Comparison of ENCODE assay signal across 11 cellular contexts in the genomic region with DNA sequence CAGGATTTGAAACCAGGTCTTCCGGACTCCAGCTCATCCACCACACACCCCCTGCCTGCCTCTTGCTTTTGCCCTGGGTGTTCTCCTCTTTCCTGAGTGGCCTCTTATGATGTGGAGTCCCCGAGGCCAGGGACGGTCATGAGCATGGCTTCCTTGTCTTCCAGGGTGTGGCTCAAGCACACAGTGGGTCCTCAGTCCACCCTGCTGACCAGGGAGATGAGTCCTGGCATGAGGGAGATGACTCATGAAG. TPM values are rescaled to one million over a fixed set of nuclear protein-coding genes. Genes with fewer than 3 reads are reported as not detected.
A peak's percentile ranks its signal among the peaks of the same experiment; 100 is the strongest.
DNase-seq lines count a peak whose midpoint lies in the region; ATAC-seq and TF ChIP-seq lines count a peak whose summit lies in the region.
"Had no signal": no experiment of that assay in that cellular context is flagged by ENCODE, and none has a peak within 500 bp of the region (broad histone marks: within the 10 kb centered on the region; RNA-seq: fewer than 3 reads in every experiment).

No MANE protein-coding gene starts in this region.

- H3K9me3 Mint-ChIP-seq in activated CD8-positive, alpha-beta T cell treated with anti-CD3 and anti-CD28 coated beads, Interleukin-2, amount 10 ng/mL, durations not matched to agents 7 days and 5 days (ENCODE audit: insufficient read depth), result peaks cover 3% of the 10 kb centered on the region
- H3K9me3 Mint-ChIP-seq in naive B cell, result no peaks in the 10 kb centered on the region

- peak overlapping the region; percentile 40 for H3K4me3 Mint-ChIP-seq in activated CD8-positive, alpha-beta T cell treated with anti-CD3 and anti-CD28 coated beads, Interleukin-2, amount 10 ng/mL, durations not matched to agents 7 days and 5 days
- peak overlapping the region in 4 of 8 donors; percentile 5 to 69 (median 52) for H3K4me3 Mint-ChIP-seq in naive B cell

- peak overlapping the region; percentile 98 for H3K27ac ChIP-seq in BLaER1
- peak overlapping the region; percentile 10; the same call in 1 of the 2 replicates for H3K27ac ChIP-seq in HEK293 (ENCODE audit: extremely low read depth, low read depth, low read length)

- peak overlapping the region; percentile 81 for H3K4me2 ChIP-seq in BLaER1

- H3K4me1 ChIP-seq in BLaER1 (peaks cover 93% of the 10 kb centered on the region), HEK293 (ENCODE audit: control insufficient read depth, insufficient read depth, low read length) (peaks cover 21% of the 10 kb centered on the region)

- H3K36me3 Mint-ChIP-seq in activated CD8-positive, alpha-beta T cell treated with anti-CD3 and anti-CD28 coated beads, Interleukin-2, amount 10 ng/mL, durations not matched to agents 7 days and 5 days (ENCODE audit: low read depth), result peaks cover 18% of the 10 kb centered on the region
- H3K36me3 Mint-ChIP-seq in naive B cell, result no peaks in the 10 kb centered on the region

- H3K9me3 ChIP-seq in BLaER1 (no peaks in the 10 kb centered on the region), HEK293 (ENCODE audit: control insufficient read depth, insufficient read depth, low read depth, low read length) (no peaks in the 10 kb centered on the region)
- H3K9me3 ChIP-seq: ascending aorta had no signal

- CTCF ChIA-PET in HEK293 (lab: Yijun Ruan, JAX), result interaction anchor here (0.7 to 1.9 kb wide), 5 partner anchors 10 to 196 kb away, joined by 3 to 7 read pairs (median 6); no protein-coding TSS in a partner anchor
- CTCF ChIA-PET in activated CD8-positive, alpha-beta T cell treated with anti-CD3 and anti-CD28 coated beads, Interleukin-2, amount 10 ng/mL, durations not matched to agents 7 days and 5 days (lab: Charles Lee), result interaction anchor here (0.8 to 7.6 kb wide), 10 partner anchors 9 to 100 kb away, joined by 3 to 73 read pairs (median 5); a partner anchor contains a TSS

- DNase-seq in activated CD8-positive, alpha-beta T cell treated with anti-CD3 and anti-CD28 coated beads, Interleukin-2, amount 10 ng/mL, durations not matched to agents 7 days and 5 days, result no peak
- no peak for DNase-seq in naive B cell
- no peak for DNase-seq in HUDEP-2 (lab: John Stamatoyannopoulos, UW; ENCODE audit: unreplicated experiment in 76 of 76)
- DNase-seq in nucleus accumbens (lab: John Stamatoyannopoulos, UW), result no peak
- DNase-seq: GM23248, NCI-H187 had no signal

- no peak for ATAC-seq in activated CD8-positive, alpha-beta T cell treated with anti-CD3 and anti-CD28 coated beads, Interleukin-2, amount 10 ng/mL, durations not matched to agents 7 days and 5 days
- ATAC-seq in naive B cell (ENCODE audit: low read depth in 2 of 2) (no peak), GM19023 (IDR thresholded peaks at IDR 0.05; ENCODE audit: unreplicated experiment) (no peak), GM21390 (IDR thresholded peaks at IDR 0.05; ENCODE audit: unreplicated experiment) (no peak)

- H3K4me3 ChIP-seq in BLaER1 (no peak overlapping the region; the same call in 1 of the 2 replicates), HEK293 (ENCODE audit: low read depth, low read length) (no peak overlapping the region)
- H3K4me3 ChIP-seq: ascending aorta, GM23248 had no signal

- POLR2A ChIA-PET in HEK293 (lab: Yijun Ruan, JAX), result interaction anchor here (0.6 to 5.5 kb wide), 6 partner anchors 10 to 106 kb away, joined by 3 to 110 read pairs (median 10); a partner anchor contains a TSS
- POLR2A ChIA-PET in activated CD8-positive, alpha-beta T cell treated with anti-CD3 and anti-CD28 coated beads, Interleukin-2, amount 10 ng/mL, durations not matched to agents 7 days and 5 days (lab: Charles Lee), result interaction anchor here (0.6 to 6.7 kb wide), 12 partner anchors 10 to 236 kb away, joined by 3 to 86 read pairs (median 18); a partner anchor contains a TSS

- H3K36me3 ChIP-seq in BLaER1 (no peaks in the 10 kb centered on the region), HEK293 (ENCODE audit: control insufficient read depth in 2 of 2, insufficient read depth in 1 of 2, low read length in 2 of 2) (no peaks in the 10 kb centered on the region)
- H3K36me3 ChIP-seq: ascending aorta had no signal

- H3K27me3 Mint-ChIP-seq in activated CD8-positive, alpha-beta T cell treated with anti-CD3 and anti-CD28 coated beads, Interleukin-2, amount 10 ng/mL, durations not matched to agents 7 days and 5 days (ENCODE audit: low read depth), result no peaks in the 10 kb centered on the region
- H3K27me3 Mint-ChIP-seq in naive B cell, result no peaks in the 10 kb centered on the region

- TF ChIP-seq CTCF in HEK293 (tag by site-specific recombination; IDR thresholded peaks at IDR 0.05), result no peak

- peak overlapping the region; percentile 99 for H3K27ac Mint-ChIP-seq in activated CD8-positive, alpha-beta T cell treated with anti-CD3 and anti-CD28 coated beads, Interleukin-2, amount 10 ng/mL, durations not matched to agents 7 days and 5 days
- peak overlapping the region in 4 of 6 donors; percentile 23 to 93 (median 84) for H3K27ac Mint-ChIP-seq in naive B cell

- peaks cover 78% of the 10 kb centered on the region for H3K4me1 Mint-ChIP-seq in activated CD8-positive, alpha-beta T cell treated with anti-CD3 and anti-CD28 coated beads, Interleukin-2, amount 10 ng/mL, durations not matched to agents 7 days and 5 days (ENCODE audit: low read depth)
- peaks cover 42 to 81% (median 76%) of the 10 kb centered on the region in 3 donors for H3K4me1 Mint-ChIP-seq in naive B cell

- no peaks in the 10 kb centered on the region for H4K20me1 ChIP-seq in BLaER1

- H3K9ac ChIP-seq in BLaER1, result peak overlapping the region; percentile 89

- H3K27me3 ChIP-seq in BLaER1, result no peaks in the 10 kb centered on the region
- H3K27me3 ChIP-seq: ascending aorta had no signal

TF ChIP-seq in HEK293, 187 proteins besides CTCF, POLR2A, EP300 and RAD21:
- TF ChIP-seq ZNF175 (tag by site-specific recombination; IDR thresholded peaks at IDR 0.05) (no peak), ZIC2 (tag by site-specific recombination; IDR thresholded peaks at IDR 0.05) (no peak), HOXC10 (CRISPR knock-in tag; IDR thresholded peaks at IDR 0.05) (no peak), KLF16 (tag by site-specific recombination; IDR thresholded peaks at IDR 0.05) (no peak), ZNF571 (tag by site-specific recombination; IDR thresholded peaks at IDR 0.05) (no peak), ZBTB17 (tag by site-specific recombination; IDR thresholded peaks at IDR 0.05) (no peak), ZNF2 (tag by site-specific recombination; IDR thresholded peaks at IDR 0.05) (no peak), ZNF654 (tag by site-specific recombination; IDR thresholded peaks at IDR 0.05; ENCODE audit: low read depth) (no peak), SALL2 (tag by site-specific recombination; IDR thresholded peaks at IDR 0.05; ENCODE audit: borderline replicate concordance) (no peak), ZBTB8A (tag by site-specific recombination; IDR thresholded peaks at IDR 0.05) (no peak), PRDM1 (tag by site-specific recombination; IDR thresholded peaks at IDR 0.05) (no peak), ZNF404 (tag by site-specific recombination; IDR thresholded peaks at IDR 0.05) (no peak), ZNF354C (tag by site-specific recombination; IDR thresholded peaks at IDR 0.05; ENCODE audit: borderline replicate concordance, low read depth) (no peak), HOXA7 (CRISPR knock-in tag; IDR thresholded peaks at IDR 0.05; ENCODE audit: borderline replicate concordance) (no peak)
- TF ChIP-seq, protein P1, sequence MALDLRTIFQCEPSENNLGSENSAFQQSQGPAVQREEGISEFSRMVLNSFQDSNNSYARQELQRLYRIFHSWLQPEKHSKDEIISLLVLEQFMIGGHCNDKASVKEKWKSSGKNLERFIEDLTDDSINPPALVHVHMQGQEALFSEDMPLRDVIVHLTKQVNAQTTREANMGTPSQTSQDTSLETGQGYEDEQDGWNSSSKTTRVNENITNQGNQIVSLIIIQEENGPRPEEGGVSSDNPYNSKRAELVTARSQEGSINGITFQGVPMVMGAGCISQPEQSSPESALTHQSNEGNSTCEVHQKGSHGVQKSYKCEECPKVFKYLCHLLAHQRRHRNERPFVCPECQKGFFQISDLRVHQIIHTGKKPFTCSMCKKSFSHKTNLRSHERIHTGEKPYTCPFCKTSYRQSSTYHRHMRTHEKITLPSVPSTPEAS (tag by site-specific recombination; IDR thresholded peaks at IDR 0.05), result no peak
- TF ChIP-seq, protein P2, sequence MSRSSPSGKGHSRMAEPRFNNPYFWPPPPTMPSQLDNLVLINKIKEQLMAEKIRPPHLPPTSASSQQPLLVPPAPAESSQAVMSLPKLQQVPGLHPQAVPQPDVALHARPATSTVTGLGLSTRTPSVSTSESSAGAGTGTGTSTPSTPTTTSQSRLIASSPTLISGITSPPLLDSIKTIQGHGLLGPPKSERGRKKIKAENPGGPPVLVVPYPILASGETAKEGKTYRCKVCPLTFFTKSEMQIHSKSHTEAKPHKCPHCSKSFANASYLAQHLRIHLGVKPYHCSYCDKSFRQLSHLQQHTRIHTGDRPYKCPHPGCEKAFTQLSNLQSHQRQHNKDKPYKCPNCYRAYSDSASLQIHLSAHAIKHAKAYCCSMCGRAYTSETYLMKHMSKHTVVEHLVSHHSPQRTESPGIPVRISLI (tag by site-specific recombination; IDR thresholded peaks at IDR 0.05), result no peak

RNA-seq across cellular contexts. Expression of a gene that starts 32.8 kb away (rescaled TPM):
- 10 to 100 TPM; 26.4 to 29.7 TPM for total RNA-seq in activated CD8-positive, alpha-beta T cell treated with anti-CD3 and anti-CD28 coated beads, Interleukin-2, amount 10 ng/mL, durations not matched to agents 7 days and 5 days
- 10 to 100 TPM; 15.7 to 28.4 (median 18.6) TPM for polyA plus RNA-seq in naive B cell (ENCODE audit: low read depth in 6 of 6)

RNA-seq across cellular contexts. Expression of a gene that starts 48.2 kb away (rescaled TPM):
- 100 to 1,000 TPM; 382 to 384 TPM for total RNA-seq in activated CD8-positive, alpha-beta T cell treated with anti-CD3 and anti-CD28 coated beads, Interleukin-2, amount 10 ng/mL, durations not matched to agents 7 days and 5 days
- polyA plus RNA-seq in naive B cell (ENCODE audit: low read depth in 6 of 6), result 100 to 1,000 TPM in 1 of 6 donors, 10 to 100 TPM in 5; 22.6 to 124 (median 78.2) TPM
